Comparison of ENCODE assay signal across 14 cellular contexts in the genomic region with DNA sequence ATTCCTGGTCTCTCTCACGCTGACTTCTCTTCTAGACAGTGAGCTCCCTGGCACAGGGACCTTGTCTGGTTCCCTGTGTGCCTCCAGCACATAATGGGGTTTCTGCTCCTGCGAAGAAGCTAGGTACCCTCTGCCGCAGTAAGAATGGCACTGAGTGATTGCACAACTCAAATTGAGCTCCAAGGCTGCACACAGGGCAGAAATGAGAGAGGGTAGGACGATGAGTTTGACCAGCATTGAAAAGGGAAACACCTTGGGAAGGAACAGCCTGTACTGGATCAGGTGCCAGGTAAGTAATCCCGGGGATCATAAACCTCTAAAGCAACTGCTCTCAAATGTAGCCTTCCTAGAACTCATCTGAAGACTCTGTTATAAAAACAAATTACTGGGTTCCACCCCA. TPM values are rescaled to one million over a fixed set of nuclear protein-coding genes. Genes with fewer than 3 reads are reported as not detected.
DNase-seq lines count a peak whose midpoint lies in the region; ATAC-seq and TF ChIP-seq lines count a peak whose summit lies in the region.
"Had no signal": no experiment of that assay in that cellular context is flagged by ENCODE, and none has a peak within 500 bp of the region (broad histone marks: within the 10 kb centered on the region; RNA-seq: fewer than 3 reads in every experiment).

No MANE protein-coding gene starts in this region.

- H3K9ac ChIP-seq in BLaER1 treated with 17β-estradiol and CSF1 and Interleukin-3, amounts not matched to agents 10 nM and 100 nM = no peak overlapping the region
- H3K9ac ChIP-seq: GM23248 had no signal

- ATAC-seq in left colon = peak; percentile 84
- peak; percentile 74 to 77 for ATAC-seq in gastrocnemius medialis
- ATAC-seq: HCT116 had no signal

- in situ Hi-C loops in gastrocnemius medialis (cut with MboI; ENCODE audit: low sequenced_read_pairs in 4 of 4) = no loop called here

- WGBS in esophagus, 2 donors = 53 to 66% methylated on average over 5 of the region's 5 CpGs

- intact Hi-C loops in left colon (cut with DNase I, micrococcal nuclease) = no loop called here
- intact Hi-C loops in gastrocnemius medialis (cut with DNase I; ENCODE audit: low total_unique reads) = no loop called here

- TF ChIP-seq POLR2A in gastrocnemius medialis (IDR thresholded peaks at IDR 0.05) = no peak

- peaks cover 52 to 85% (median 82%) of the 10 kb centered on the region in 10 experiments for H3K4me1 ChIP-seq in BLaER1 treated with 17β-estradiol and CSF1 and Interleukin-3, amounts not matched to agents 10 nM and 100 nM
- H3K4me1 ChIP-seq in esophagus (ENCODE audit: control insufficient read depth in 2 of 2, insufficient read depth in 2 of 2, low read length in 1 of 2) (peaks cover 0 to 2% of the 10 kb centered on the region in 2 donors), gastrocnemius medialis (peaks cover 27 to 35% of the 10 kb centered on the region in 2 donors)
- H3K4me1 ChIP-seq: Caco-2 had no signal

- H3K27ac ChIP-seq in BLaER1 treated with 17β-estradiol and CSF1 and Interleukin-3, amounts not matched to agents 10 nM and 100 nM = peak overlapping the region in 5 of 11 experiments; percentile 3 to 33 (median 22); a peak in 7 of 22 replicates
- H3K27ac ChIP-seq in esophagus (ENCODE audit: low read depth in 2 of 2, low read length in 1 of 2) = peak overlapping the region; percentile 64 to 81
- H3K27ac ChIP-seq in gastrocnemius medialis = peak overlapping the region in 3 of 4 donors; percentile 49 to 75 (median 60)
- H3K27ac ChIP-seq: GM23248 had no signal

- no peaks in the 10 kb centered on the region for H3K27me3 ChIP-seq in BLaER1 treated with 17β-estradiol and CSF1 and Interleukin-3, amounts not matched to agents 10 nM and 100 nM
- H3K27me3 ChIP-seq in esophagus (ENCODE audit: control insufficient read depth in 1 of 2, insufficient read depth in 2 of 2, low read length in 2 of 2) (no peaks in the 10 kb centered on the region), gastrocnemius medialis (no peaks in the 10 kb centered on the region)
- H3K27me3 ChIP-seq: BE2C had no signal

- peak in 1 of 2 donors; percentile 55 for DNase-seq in left colon
- DNase-seq in gastrocnemius medialis = peak; percentile 33 to 41
- no peak for DNase-seq in iPS-NIHi7 (ENCODE audit: extremely low spot score)
- no peak for DNase-seq in glomerular visceral epithelial cell (ENCODE audit: extremely low spot score)
- no peak for DNase-seq in NCI-H69 (lab: John Stamatoyannopoulos, UW)
- DNase-seq: BE2C; Caco-2; CD8-positive, alpha-beta memory T cell; DND-41; GDM1; GM23248 had no signal

- H3K36me3 ChIP-seq in BLaER1 treated with 17β-estradiol and CSF1 and Interleukin-3, amounts not matched to agents 10 nM and 100 nM = 0 out of 22 replicates have a peak, but pooled peaks cover 0 to 4% (median 0%) of the 10 kb centered on the region in 11 experiments
- H3K36me3 ChIP-seq in esophagus (ENCODE audit: control insufficient read depth in 2 of 2, insufficient read depth in 2 of 2, low read length in 1 of 2) (no peaks in the 10 kb centered on the region), gastrocnemius medialis (no peaks in the 10 kb centered on the region)
- H3K36me3 ChIP-seq: BE2C had no signal

- H4K20me1 ChIP-seq in BLaER1 treated with 17β-estradiol and CSF1 and Interleukin-3, amounts not matched to agents 10 nM and 100 nM = no peaks in the 10 kb centered on the region

- TF ChIP-seq CTCF in gastrocnemius medialis (IDR thresholded peaks at IDR 0.05 in 4 of 5, conservative IDR thresholded peaks at IDR 0.05 in 1 of 5) = no peak

- no peaks in the 10 kb centered on the region for H3K9me3 ChIP-seq in BLaER1 treated with 17β-estradiol and CSF1 and Interleukin-3, amounts not matched to agents 10 nM and 100 nM (replicated peaks in 1 of 11)
- H3K9me3 ChIP-seq in esophagus (ENCODE audit: control insufficient read depth in 2 of 2, insufficient read depth in 1 of 2, low read depth in 1 of 2, low read length in 1 of 2) = no peaks in the 10 kb centered on the region
- H3K9me3 ChIP-seq in gastrocnemius medialis = no peaks in the 10 kb centered on the region
- H3K9me3 ChIP-seq: BE2C, Caco-2 had no signal

- H3K4me2 ChIP-seq in BLaER1 treated with 17β-estradiol and CSF1 and Interleukin-3, amounts not matched to agents 10 nM and 100 nM = peak overlapping the region; percentile 41 to 81 (median 59); a peak in 19 of 22 replicates

- H3K4me3 ChIP-seq in BLaER1 treated with 17β-estradiol and CSF1 and Interleukin-3, amounts not matched to agents 10 nM and 100 nM = no peak overlapping the region
- no peak overlapping the region for H3K4me3 ChIP-seq in esophagus (ENCODE audit: low read depth in 1 of 2, low read length in 2 of 2)
- H3K4me3 ChIP-seq in gastrocnemius medialis = no peak overlapping the region
- H3K4me3 ChIP-seq: GM23248 had no signal

RNA-seq across cellular contexts. Expression of gene MSGN1, which starts 21.0 kb away (rescaled TPM):
- under 1 TPM; 0.16 to 0.31 TPM for polyA plus RNA-seq in esophagus
- total RNA-seq in left colon (not detected), gastrocnemius medialis (not detected)
- total RNA-seq: Caco-2; CD8-positive, alpha-beta memory T cell; GM23248 had no signal
- polyA plus RNA-seq: CD8-positive, alpha-beta memory T cell; GM23248 had no signal

RNA-seq across cellular contexts. Expression of gene GEN1, which starts 41.4 kb away (rescaled TPM):
- 10 to 100 TPM in 1 of 2 donors, 1 to 10 TPM in 1; 3.3 to 11.1 TPM for polyA plus RNA-seq in esophagus
- total RNA-seq in left colon (10 to 100 TPM; 13.5 to 26.3 TPM), gastrocnemius medialis (1 to 10 TPM in 3 of 4 donors, under 1 TPM in 1; 0.31 to 8.7 (median 2.3) TPM)

RNA-seq across cellular contexts. Expression of gene SMC6, which starts 41.7 kb away (rescaled TPM):
- polyA plus RNA-seq in esophagus = 10 to 100 TPM in 1 of 2 donors, 1 to 10 TPM in 1; 9.2 to 12.3 TPM
- total RNA-seq in left colon (10 to 100 TPM; 23.3 to 25.3 TPM), gastrocnemius medialis (10 to 100 TPM in 2 of 4 donors, 1 to 10 TPM in 2; 7.5 to 11.0 (median 9.6) TPM)

Comparison
In these comparisons a context has a peak if more than half of its experiments do, and no peak if none do; other contexts are left out.
1. DNase-seq: peak in gastrocnemius medialis (2 of 2); none in iPS-NIHi7 (single experiment), glomerular visceral epithelial cell (single experiment) and NCI-H69 (single experiment).